ENCODE assay signal across 8 cellular contexts in the genomic region with DNA sequence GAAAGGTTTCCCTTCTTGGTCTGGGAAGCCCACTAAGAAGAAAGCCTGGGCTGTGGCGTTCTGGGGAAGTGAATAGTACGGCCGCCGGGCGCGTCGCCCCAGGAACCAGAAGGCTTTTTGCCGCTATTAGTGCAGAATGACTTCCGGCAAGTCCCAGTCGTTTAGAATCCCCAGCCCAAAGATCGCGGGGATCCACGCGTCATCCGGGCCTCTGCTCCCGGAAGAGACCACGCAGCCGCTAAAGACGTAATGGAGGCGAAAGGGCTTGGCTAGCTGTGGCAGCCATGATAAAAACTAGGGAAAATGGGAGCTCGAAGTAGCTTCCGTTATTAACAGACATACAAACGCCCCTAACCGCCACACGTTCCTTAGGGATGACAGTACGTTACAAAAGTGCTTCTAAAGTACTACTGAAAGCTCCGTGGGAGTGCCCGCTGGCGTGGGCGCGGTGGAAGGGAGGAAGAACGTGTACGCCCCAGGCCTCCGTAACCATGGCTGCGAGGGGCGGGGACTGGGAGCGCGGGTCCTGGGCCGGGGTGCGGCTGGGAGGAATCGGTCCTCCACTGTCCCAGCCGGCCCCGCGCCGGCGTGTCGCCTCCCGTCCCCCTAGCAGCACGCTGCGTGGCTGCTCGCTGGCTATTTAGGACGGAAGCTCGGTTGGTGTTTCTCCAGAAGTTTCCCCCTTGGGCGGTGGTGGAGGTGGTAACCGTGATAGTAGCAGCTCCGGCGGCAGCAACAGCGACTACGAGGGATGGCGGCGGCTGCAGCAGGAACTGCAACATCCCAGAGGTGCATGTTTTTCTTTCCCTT. TPM values are rescaled to one million over a fixed set of nuclear protein-coding genes. Genes with fewer than 3 reads are reported as not detected.
DNase-seq lines count a peak whose midpoint lies in the region; FAIRE-seq and TF ChIP-seq lines count a peak whose summit lies in the region.

Gene SUGT1, plus strand, starts transcription at position 667 of the 810 bp plus-strand sequence. Its CDS starts 85 bp downstream, at position 752.

- no peaks in the 10 kb centered on the region for H4K20me1 ChIP-seq in H9 (ENCODE audit: control insufficient read depth, insufficient read depth, insufficient read length)

- TF ChIP-seq EP300 in stomach (IDR thresholded peaks at IDR 0.05) = no peak

- H3K18ac ChIP-seq in H9 (ENCODE audit: insufficient read length, low read depth, low read length) = peak within 1 kb of the TSS; percentile 99

- peaks cover 27% of the 10 kb centered on the region; the same call in 1 of the 2 replicates for H3K79me2 ChIP-seq in H9 (ENCODE audit: insufficient read depth, low read length)

- peak within 1 kb of the TSS; percentile 95 for H2BK120ac ChIP-seq in H9 (ENCODE audit: low read depth, low read length, poor library complexity, severe bottlenecking)

- peaks cover 2% of the 10 kb centered on the region for H3K79me1 ChIP-seq in H9 (ENCODE audit: insufficient read depth, low read depth, low read length, poor library complexity, severe bottlenecking)

- H3K56ac ChIP-seq in H9 (ENCODE audit: insufficient read length, low read depth, low read length) = peak within 1 kb of the TSS; percentile 42

- peak within 1 kb of the TSS; percentile 56 to 82 (median 76) for H3K4me3 ChIP-seq in stomach

- H3K27ac ChIP-seq in H9 (ENCODE audit: insufficient read length, low read depth, low read length) = peak within 1 kb of the TSS; percentile 88
- H3K27ac ChIP-seq in stomach = peak within 1 kb of the TSS; percentile 91 to 98 (median 97)

- H3K14ac ChIP-seq in H9 (ENCODE audit: insufficient read depth, low read length) = peak within 1 kb of the TSS; percentile 98

- H2BK5ac ChIP-seq in H9 (ENCODE audit: insufficient read length, low read length) = peak within 1 kb of the TSS; percentile 62

- no peak within 1 kb of the TSS for H2AFZ ChIP-seq in H9 (ENCODE audit: low read length)

- peak within 1 kb of the TSS; percentile 79 for H4K5ac ChIP-seq in H9 (ENCODE audit: insufficient read length, low read depth, low read length)

- H3K4ac ChIP-seq in H9 (ENCODE audit: low read depth, low read length) = peak within 1 kb of the TSS; percentile 1; the same call in 1 of the 2 replicates

- H4K91ac ChIP-seq in H9 (ENCODE audit: insufficient read length, low read depth, low read length) = no peak within 1 kb of the TSS

- no peak within 1 kb of the TSS for H3K4me3 Mint-ChIP-seq in H9
- no peak within 1 kb of the TSS for H3K4me3 Mint-ChIP-seq in nephron progenitor cell

- no peak within 1 kb of the TSS for H2AK5ac ChIP-seq in H9 (ENCODE audit: insufficient read length, low read length)

- no peak within 1 kb of the TSS for H2BK15ac ChIP-seq in H9 (ENCODE audit: low read depth, low read length)

- H3K4me1 ChIP-seq in H9 (ENCODE audit: insufficient read depth, low read length) (no peaks in the 10 kb centered on the region; the same call in 1 of the 2 replicates), stomach (peaks cover 13 to 51% (median 36%) of the 10 kb centered on the region in 4 donors)

- H3K9me3 ChIP-seq in H9 (ENCODE audit: control insufficient read depth, low read depth, low read length) = no peaks in the 10 kb centered on the region
- no peaks in the 10 kb centered on the region for H3K9me3 ChIP-seq in stomach

- H3T11ph ChIP-seq in H9 (ENCODE audit: low read length) = peak within 1 kb of the TSS; percentile 85

- peaks cover 0 to 15% (median 13%) of the 10 kb centered on the region in 4 donors for H3K36me3 ChIP-seq in stomach

- H3K9ac ChIP-seq in H9 (ENCODE audit: extremely low read depth, insufficient read length, low read length) = peak within 1 kb of the TSS; percentile 95

- H3K36me3 Mint-ChIP-seq in H9 (ENCODE audit: insufficient read depth in 1 of 3, low read depth in 3 of 3) (peaks cover 10 to 33% (median 29%) of the 10 kb centered on the region in 3 experiments; a peak in 6 of 7 replicates), nephron progenitor cell (ENCODE audit: low read depth) (peaks cover 35% of the 10 kb centered on the region)

- DNase-seq in H9 (peak; percentile 95), M059J (ENCODE audit: low read depth) (peak; percentile 96), SHP77 (lab: John Stamatoyannopoulos, UW) (peak; percentile 91 to 92), fibroblast of the conjunctiva (ENCODE audit: low read depth) (peak; percentile 98), nephron progenitor cell (peak; percentile 95), stomach (peak; percentile 98)
- peak; percentile 93 for DNase-seq in activated effector memory CD4-positive, alpha-beta T cell treated with Interleukin-2 at 50 U/mL for 16 hours

- FAIRE-seq in G401.6 (lab: Jason Lieb, UNC) = peak; percentile 97

- peak in 1 of 4 donors; percentile 56 for TF ChIP-seq POLR2A in stomach (IDR thresholded peaks at IDR 0.05)

- H3K27me3 ChIP-seq in H9 (ENCODE audit: insufficient read depth, low read length) (no peaks in the 10 kb centered on the region), stomach (no peaks in the 10 kb centered on the region)

- H3K27me3 Mint-ChIP-seq in H9 (ENCODE audit: low read depth) (no peaks in the 10 kb centered on the region), nephron progenitor cell (ENCODE audit: low read depth, poor library complexity) (no peaks in the 10 kb centered on the region)

- no CpG with 5 or more reads among the region's 61 CpGs for WGBS in H9 (ENCODE audit: extremely low coverage, insufficient read length, low lambda C conversion rate)
- WGBS in stomach, 5 donors = 0% methylated on average over 52 to 61 of the region's 61 CpGs

- H3K27ac Mint-ChIP-seq in H9 = no peak within 1 kb of the TSS
- H3K27ac Mint-ChIP-seq in nephron progenitor cell = no peak within 1 kb of the TSS

- TF ChIP-seq CTCF in H9 (conservative IDR thresholded peaks at IDR 0.05) (peak; percentile 77), nephron progenitor cell (IDR thresholded peaks at IDR 0.05) (peak; percentile 59), stomach (IDR thresholded peaks at IDR 0.05) (peak in 5 of 7 experiments; percentile 49 to 71 (median 58))

- H3K4me1 Mint-ChIP-seq in H9 = peaks cover 6 to 7% of the 10 kb centered on the region in 2 experiments
- peaks cover 8% of the 10 kb centered on the region for H3K4me1 Mint-ChIP-seq in nephron progenitor cell

- no peak within 1 kb of the TSS for H2BK20ac ChIP-seq in H9 (ENCODE audit: low read depth, low read length, poor library complexity, severe bottlenecking)

- intact Hi-C loops in stomach (cut with DNase I; ENCODE audit: low total_unique reads) = no loop called here

- H2BK12ac ChIP-seq in H9 (ENCODE audit: insufficient read length, low read depth, low read length) = no peak within 1 kb of the TSS

- peaks cover 9% of the 10 kb centered on the region for H3K23me2 ChIP-seq in H9 (ENCODE audit: insufficient read length, low read depth, low read length, poor library complexity, severe bottlenecking)

- peak within 1 kb of the TSS; percentile 43 for H3K4me2 ChIP-seq in H9 (ENCODE audit: insufficient read depth, insufficient read length, low read length)

- H3K23ac ChIP-seq in H9 (ENCODE audit: insufficient read length, low read depth, low read length) = no peak within 1 kb of the TSS

- H3K9me3 Mint-ChIP-seq in H9 (no peaks in the 10 kb centered on the region), nephron progenitor cell (no peaks in the 10 kb centered on the region)

- no peak within 1 kb of the TSS for H4K8ac ChIP-seq in H9 (replicated peaks; ENCODE audit: insufficient read length, low read depth, low read length)

RNA-seq across cellular contexts. Expression of gene SUGT1, which starts in this region (rescaled TPM):
- total RNA-seq in H9 (2021) (99.6 and 103 TPM in 2 replicates), stomach (10 to 100 TPM in 4 of 5 donors, 1 to 10 TPM in 1; 7.0 to 44.6 (median 23.0) TPM)
- total RNA-seq in M059J (2014; rRNA removed; shearing (Covaris generic)) = 26.1 and 29.3 TPM in 2 replicates
- 10 to 100 TPM; 33.9 to 44.6 (median 36.0) TPM for polyA plus RNA-seq in stomach

Comparison
In these comparisons a context has a peak if more than half of its experiments do, and no peak if none do; other contexts are left out.
1. Peak in every context shown above with its lines: DNase-seq, H3K4me3 ChIP-seq and H3K27ac ChIP-seq.